In genomic region chr7:156308976-156309620, GRCh38 we compare ENCODE assay signal across 20 cellular contexts.
"Had no signal": no experiment of that assay in that cellular context is flagged by ENCODE, and none has a peak within 500 bp of the region (broad histone marks: within the 10 kb centered on the region; RNA-seq: fewer than 3 reads in every experiment).

No MANE protein-coding gene starts in this region.

- H3K4me1 ChIP-seq: ascending aorta, heart left ventricle, thyroid gland had no signal

- H3K36me3 Mint-ChIP-seq: naive B cell had no signal

- H3K27ac ChIP-seq: ascending aorta, epithelial cell of prostate, heart left ventricle, stomach, thyroid gland had no signal

- H3K4me3 ChIP-seq: ascending aorta, heart left ventricle, lung, stomach, thyroid gland had no signal

- H3K9me3 ChIP-seq: ascending aorta, thyroid gland had no signal

- H3K4me3 Mint-ChIP-seq: naive B cell had no signal

- H3K27ac Mint-ChIP-seq: naive B cell, progenitor cell of endocrine pancreas had no signal

- ATAC-seq: heart left ventricle, SK-N-SH treated with all-trans-retinoic acid at 6 μM for 48 hours had no signal

- H3K27me3 ChIP-seq: ascending aorta, stomach, thyroid gland had no signal

- DNase-seq: activated CD4-positive, CD25-positive, alpha-beta regulatory T cell treated with anti-CD3 and anti-CD28 coated beads, Interleukin-2, amount 50 U/mL, for 72 hours; activated naive CD4-positive, alpha-beta T cell; activated T-cell treated with anti-CD3 and anti-CD28 coated beads for 4 hours; central memory CD4-positive, alpha-beta T cell; cortex of kidney; foreskin melanocyte; heart left ventricle; islet precursor cell; naive B cell; stimulated activated CD4-positive, alpha-beta T cell treated with anti-CD3 and anti-CD28 coated beads, Interleukin-12 subunit alpha, Interleukin-12 subunit beta, amount 100 ng/mL, for 4 hours; stimulated activated CD4-positive, alpha-beta T cell treated with anti-CD3 and anti-CD28 coated beads, Interleukin-2, amount 100 ng/mL, for 24 hours; stomach; T-helper 1 cell; T1000; thyroid gland had no signal

- H3K4me1 Mint-ChIP-seq: naive B cell had no signal

- H3K36me3 ChIP-seq: ascending aorta, heart left ventricle, stomach, thyroid gland had no signal
